Comparison of ENCODE assay signal across 8 cellular contexts in genomic region chr4:139656614-139657486, GRCh38. TPM values are rescaled to one million over a fixed set of nuclear protein-coding genes. Genes with fewer than 3 reads are reported as not detected.
DNase-seq lines count a peak whose midpoint lies in the region; ATAC-seq and TF ChIP-seq lines count a peak whose summit lies in the region.

No MANE protein-coding gene starts in this region.

- TF ChIP-seq CTCF in osteocyte (IDR thresholded peaks at IDR 0.05): peak; percentile 79

- no peaks in the 10 kb centered on the region for H3K36me3 ChIP-seq in ES-I3 (ENCODE audit: insufficient read depth, low read length)

- H3K4me1 ChIP-seq in ES-I3 (ENCODE audit: insufficient read depth, low read length): peaks cover 16% of the 10 kb centered on the region

- no peaks in the 10 kb centered on the region for H3K36me3 Mint-ChIP-seq in osteocyte (ENCODE audit: unreplicated experiment)

- H3K9me3 Mint-ChIP-seq in osteocyte (ENCODE audit: unreplicated experiment): no peaks in the 10 kb centered on the region

- peaks cover 7% of the 10 kb centered on the region for H3K4me1 Mint-ChIP-seq in osteocyte (ENCODE audit: unreplicated experiment)

- no peak overlapping the region for H3K27ac Mint-ChIP-seq in osteocyte (ENCODE audit: unreplicated experiment)

- H3K9ac ChIP-seq in ES-I3 (ENCODE audit: low read depth, low read length): peak overlapping the region; percentile 40; the same call in 1 of the 2 replicates

- H3K4me3 Mint-ChIP-seq in osteocyte (ENCODE audit: unreplicated experiment): no peak overlapping the region

- ATAC-seq in GM21786 (IDR thresholded peaks at IDR 0.05; ENCODE audit: unreplicated experiment) (peak; percentile 64), GM21737 (IDR thresholded peaks at IDR 0.05; ENCODE audit: unreplicated experiment) (no peak)

- H3K27me3 Mint-ChIP-seq in osteocyte (ENCODE audit: unreplicated experiment): peaks cover 17% of the 10 kb centered on the region

- DNase-seq in KG1 (lab: John Stamatoyannopoulos, UW): peak; percentile 69
- DNase-seq in OCI-M2 (lab: John Stamatoyannopoulos, UW; ENCODE audit: unreplicated experiment): peak; percentile 12
- peak; percentile 36 for DNase-seq in activated naive CD4-positive, alpha-beta T cell treated with Interleukin-2 at 50 U/mL for 16 hours
- peak; percentile 28 for DNase-seq in foreskin melanocyte
- peak; percentile 86 for DNase-seq in osteocyte (ENCODE audit: extremely low spot score, unreplicated experiment)

- H3K9me3 ChIP-seq in ES-I3 (ENCODE audit: control insufficient read depth, insufficient read depth, low read length): no peaks in the 10 kb centered on the region

RNA-seq across cellular contexts. Expression of gene MGST2, which starts 8.8 kb away (rescaled TPM):
- 29.2 and 29.9 TPM in 2 replicates for total RNA-seq in osteocyte

Comparison
In these comparisons a context has a peak if more than half of its experiments do, and no peak if none do; other contexts are left out.
1. DNase-seq: peak in every context shown above with its lines; median percentile 86 in osteocyte; 69 in KG1; 36 in activated naive CD4-positive, alpha-beta T cell treated with Interleukin-2 at 50 U/mL for 16 hours; 28 in foreskin melanocyte; 12 in OCI-M2.